Comparison of ENCODE assay signal across 11 cellular contexts in genomic region chr22:31639640-31640039, GRCh38. TPM values are rescaled to one million over a fixed set of nuclear protein-coding genes. Genes with fewer than 3 reads are reported as not detected.
DNase-seq lines count a peak whose midpoint lies in the region; ATAC-seq, FAIRE-seq and TF ChIP-seq lines count a peak whose summit lies in the region.
"Had no signal": no experiment of that assay in that cellular context is flagged by ENCODE, and none has a peak within 500 bp of the region (broad histone marks: within the 10 kb centered on the region; RNA-seq: fewer than 3 reads in every experiment).

No MANE protein-coding gene starts in this region.

- peaks cover 6% of the 10 kb centered on the region for H3K79me1 ChIP-seq in neuronal stem cell (ENCODE audit: low read depth, low read length)

- H3K79me2 ChIP-seq in hepatocyte: peaks cover 73% of the 10 kb centered on the region

- H2BK5ac ChIP-seq in neuronal stem cell (ENCODE audit: low read length): no peak overlapping the region

- H2BK120ac ChIP-seq in neuronal stem cell (ENCODE audit: low read depth, low read length): no peak overlapping the region

- 85% methylated on average over 4 of the region's 4 CpGs for WGBS in hepatocyte (ENCODE audit: low lambda C conversion rate, missing lambda C conversion rate)
- WGBS in neuronal stem cell (ENCODE audit: extremely low coverage in 2 of 2, insufficient read length in 2 of 2, insufficient replicate concordance in 1 of 2), 2 donors: no CpG with 5 or more reads among the region's 4 CpGs

- no peak overlapping the region for H3K4me2 ChIP-seq in hepatocyte
- H3K4me2 ChIP-seq in neuronal stem cell (ENCODE audit: insufficient read depth, low read length, poor library complexity, severe bottlenecking): no peak overlapping the region
- H3K4me2 ChIP-seq: KMS-11 had no signal

- no peak overlapping the region for H3K23ac ChIP-seq in neuronal stem cell (ENCODE audit: low read depth, low read length, poor library complexity)

- H3K9ac ChIP-seq in neuronal stem cell (ENCODE audit: low read depth, low read length, poor library complexity): no peak overlapping the region
- H3K9ac ChIP-seq: KMS-11 had no signal

- H3K18ac ChIP-seq in neuronal stem cell (ENCODE audit: low read length): no peak overlapping the region

- no peak overlapping the region for H4K91ac ChIP-seq in neuronal stem cell (ENCODE audit: low read depth, low read length, poor library complexity)

- peak overlapping the region; percentile 31 for H3K27ac ChIP-seq in hepatocyte
- no peak overlapping the region for H3K27ac ChIP-seq in neuronal stem cell (replicated peaks; ENCODE audit: low read length)
- H3K27ac ChIP-seq: KMS-11 had no signal

- H3K36me3 Mint-ChIP-seq in stimulated activated effector memory CD8-positive, alpha-beta T cell treated with anti-CD3 and anti-CD28 coated beads, Interleukin-12 subunit alpha, Interleukin-12 subunit beta, amount 100 ng/mL, for 72 hours: peaks cover 49% of the 10 kb centered on the region
- H3K36me3 Mint-ChIP-seq in type B pancreatic cell: peaks cover 12% of the 10 kb centered on the region

- peaks cover 50% of the 10 kb centered on the region for H3K4me1 Mint-ChIP-seq in stimulated activated effector memory CD8-positive, alpha-beta T cell treated with anti-CD3 and anti-CD28 coated beads, Interleukin-12 subunit alpha, Interleukin-12 subunit beta, amount 100 ng/mL, for 72 hours
- no peaks in the 10 kb centered on the region for H3K4me1 Mint-ChIP-seq in type B pancreatic cell (ENCODE audit: unreplicated experiment)

- H3K9me3 ChIP-seq in hepatocyte (ENCODE audit: low read depth) (no peaks in the 10 kb centered on the region), neuronal stem cell (replicated peaks in 1 of 2; ENCODE audit: control insufficient read depth in 2 of 2, insufficient read depth in 1 of 2, low read depth in 1 of 2, low read length in 2 of 2) (no peaks in the 10 kb centered on the region)
- H3K9me3 ChIP-seq: Peyer's patch had no signal

- ATAC-seq in stimulated activated effector memory CD8-positive, alpha-beta T cell treated with anti-CD3 and anti-CD28 coated beads, Interleukin-12 subunit alpha, Interleukin-12 subunit beta, amount 100 ng/mL, for 72 hours: peak; percentile 57

- H3K27me3 ChIP-seq in hepatocyte: no peaks in the 10 kb centered on the region
- H3K27me3 ChIP-seq in neuronal stem cell (ENCODE audit: control insufficient read depth in 3 of 3, insufficient read depth in 3 of 3, low read depth in 1 of 3, low read length in 3 of 3): no peaks in the 10 kb centered on the region
- H3K27me3 ChIP-seq: Peyer's patch had no signal

- H3K9me2 ChIP-seq in hepatocyte (replicated peaks; ENCODE audit: insufficient read depth): no peaks in the 10 kb centered on the region

- no peak for TF ChIP-seq POLR2A in GM12892 (IDR thresholded peaks at IDR 0.05; ENCODE audit: low read depth, low read length)

- no peak overlapping the region for H2BK15ac ChIP-seq in neuronal stem cell (ENCODE audit: low read length)

- no peaks in the 10 kb centered on the region for H3K9me3 Mint-ChIP-seq in stimulated activated effector memory CD8-positive, alpha-beta T cell treated with anti-CD3 and anti-CD28 coated beads, Interleukin-12 subunit alpha, Interleukin-12 subunit beta, amount 100 ng/mL, for 72 hours
- no peaks in the 10 kb centered on the region for H3K9me3 Mint-ChIP-seq in type B pancreatic cell

- FAIRE-seq in GM12892 (lab: Jason Lieb, UNC): peak; percentile 79

- peak overlapping the region; percentile 83 for H3K27ac Mint-ChIP-seq in stimulated activated effector memory CD8-positive, alpha-beta T cell treated with anti-CD3 and anti-CD28 coated beads, Interleukin-12 subunit alpha, Interleukin-12 subunit beta, amount 100 ng/mL, for 72 hours
- H3K27ac Mint-ChIP-seq in type B pancreatic cell: no peak overlapping the region

- no peak for TF ChIP-seq CTCF in hepatocyte (IDR thresholded peaks at IDR 0.05; ENCODE audit: poor library complexity)
- TF ChIP-seq CTCF in type B pancreatic cell (conservative IDR thresholded peaks at IDR 0.05): no peak

- H2AFZ ChIP-seq in hepatocyte (no peak overlapping the region), neuronal stem cell (ENCODE audit: low read length) (no peak overlapping the region)

- H3K4me1 ChIP-seq in hepatocyte (ENCODE audit: insufficient read depth) (peaks cover 3% of the 10 kb centered on the region), neuronal stem cell (ENCODE audit: control insufficient read depth in 2 of 2, insufficient read depth in 1 of 2, low read depth in 1 of 2, low read length in 2 of 2) (no peaks in the 10 kb centered on the region)

- H3K4me3 ChIP-seq in hepatocyte (no peak overlapping the region), neuronal stem cell (ENCODE audit: low read length in 2 of 2) (no peak overlapping the region)
- H3K4me3 ChIP-seq: Peyer's patch had no signal

- no peak for DNase-seq in GM12892 (ENCODE audit: insufficient read length)
- DNase-seq in OCI-M1 (lab: John Stamatoyannopoulos, UW): peak; percentile 23
- no peak for DNase-seq in hepatocyte (ENCODE audit: low spot score)
- no peak for DNase-seq in stimulated activated effector memory CD8-positive, alpha-beta T cell treated with anti-CD3 and anti-CD28 coated beads, Interleukin-12 subunit alpha, Interleukin-12 subunit beta, amount 100 ng/mL, for 72 hours (ENCODE audit: low spot score in 2 of 2)
- no peak for DNase-seq in type B pancreatic cell (ENCODE audit: extremely low spot score, unreplicated experiment)
- no peak for DNase-seq in GM03348 (ENCODE audit: low spot score)
- no peak for DNase-seq in neuronal stem cell (ENCODE audit: low spot score)
- DNase-seq: nucleus accumbens; stimulated activated naive CD4-positive, alpha-beta T cell had no signal

- H3K36me3 ChIP-seq in hepatocyte (replicated peaks; ENCODE audit: insufficient read depth, low read depth): no peaks in the 10 kb centered on the region
- H3K36me3 ChIP-seq in neuronal stem cell (replicated peaks in 1 of 2; ENCODE audit: control insufficient read depth in 2 of 2, insufficient read depth in 2 of 2, low read length in 2 of 2): peaks cover 0 to 18% of the 10 kb centered on the region in 2 donors
- H3K36me3 ChIP-seq: Peyer's patch had no signal

- H4K20me1 ChIP-seq in hepatocyte (ENCODE audit: insufficient read depth, poor library complexity, severe bottlenecking): no peaks in the 10 kb centered on the region

- H3K14ac ChIP-seq in neuronal stem cell (ENCODE audit: low read length): no peak overlapping the region

- H4K8ac ChIP-seq in neuronal stem cell (ENCODE audit: low read depth, low read length): no peak overlapping the region

- H3K4me3 Mint-ChIP-seq in stimulated activated effector memory CD8-positive, alpha-beta T cell treated with anti-CD3 and anti-CD28 coated beads, Interleukin-12 subunit alpha, Interleukin-12 subunit beta, amount 100 ng/mL, for 72 hours: peak overlapping the region; percentile 60
- no peak overlapping the region for H3K4me3 Mint-ChIP-seq in type B pancreatic cell

- no peaks in the 10 kb centered on the region for H3K27me3 Mint-ChIP-seq in type B pancreatic cell

- no peak overlapping the region for H3K4ac ChIP-seq in neuronal stem cell (ENCODE audit: low read length)

- no peak overlapping the region for H2BK12ac ChIP-seq in neuronal stem cell (ENCODE audit: low read length)

- no peak overlapping the region for H2AK5ac ChIP-seq in neuronal stem cell (ENCODE audit: low read depth, low read length)

RNA-seq across cellular contexts. Expression of gene PISD, which starts 22.4 kb away (rescaled TPM):
- 30.4 TPM for polyA plus RNA-seq in GM12892 (2012; ENCODE audit: missing spikeins)
- total RNA-seq in hepatocyte (46.2 and 54.7 TPM in 2 replicates), type B pancreatic cell (ENCODE audit: low replicate concordance) (39.5 and 47.6 TPM in 2 replicates)
- 62.9 and 64.0 TPM in 2 replicates for polyA plus RNA-seq in hepatocyte
- polyA plus RNA-seq in neuronal stem cell (2013, experiment 1 of 2): 18.6 TPM
- polyA plus RNA-seq in neuronal stem cell (2013, experiment 2 of 2): 18.6 TPM
